2 cellular contexts compared by ENCODE assay signal in the genomic region with DNA sequence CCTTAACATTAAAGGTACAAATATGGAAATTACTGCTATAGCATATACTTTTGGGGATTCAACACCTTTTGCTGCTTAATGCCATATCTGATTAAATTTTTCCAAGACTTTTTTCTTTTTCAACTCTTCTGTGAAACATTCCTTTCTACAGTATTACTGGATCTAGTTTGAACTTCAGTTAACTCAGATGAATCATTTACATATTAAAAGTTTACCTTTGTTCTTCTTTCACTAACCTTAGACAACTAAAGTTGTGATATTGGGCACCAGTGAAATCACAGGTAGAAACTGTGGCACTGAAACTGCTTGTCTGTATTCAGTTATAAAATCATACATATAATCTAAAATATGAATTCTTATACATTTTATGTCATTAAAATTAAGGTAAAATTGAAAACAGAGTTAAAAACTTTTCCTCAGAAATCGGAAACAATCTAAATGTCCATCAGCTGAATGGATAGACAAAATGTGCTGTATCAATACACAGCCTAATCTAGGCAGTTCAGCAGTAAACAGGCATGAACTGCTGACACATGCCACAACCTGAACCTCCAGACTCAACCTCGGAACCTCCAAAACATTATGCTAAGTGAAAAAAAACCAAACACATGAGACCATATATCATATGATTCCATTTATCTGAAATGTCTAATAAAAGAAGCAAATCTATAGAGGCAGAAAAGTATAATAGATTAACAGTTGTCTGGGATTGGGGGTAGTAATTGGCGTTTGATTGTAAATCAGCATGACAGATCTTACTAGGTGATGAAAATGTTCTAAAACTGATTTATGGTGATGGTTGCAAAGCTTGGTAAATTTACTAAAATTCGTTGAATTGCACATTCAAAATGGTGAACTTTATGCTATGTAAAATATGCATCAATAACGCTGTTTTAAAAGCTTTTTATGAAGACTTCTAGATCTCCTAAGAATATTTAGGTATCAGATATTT.
TF ChIP-seq lines count a peak whose summit lies in the region.

No MANE protein-coding gene starts in this region.

TF ChIP-seq in liver, 16 proteins besides CTCF, POLR2A, EP300 and RAD21:
- TF ChIP-seq SP1 (IDR thresholded peaks at IDR 0.05) = peak; percentile 12
- no peak for TF ChIP-seq NR2F2 (IDR thresholded peaks at IDR 0.05)
- no peak for TF ChIP-seq HNF4A (conservative IDR thresholded peaks at IDR 0.05)
- no peak for TF ChIP-seq TAF1 (conservative IDR thresholded peaks at IDR 0.05)
- no peak for TF ChIP-seq JUND (IDR thresholded peaks at IDR 0.05)
- TF ChIP-seq, protein P1, sequence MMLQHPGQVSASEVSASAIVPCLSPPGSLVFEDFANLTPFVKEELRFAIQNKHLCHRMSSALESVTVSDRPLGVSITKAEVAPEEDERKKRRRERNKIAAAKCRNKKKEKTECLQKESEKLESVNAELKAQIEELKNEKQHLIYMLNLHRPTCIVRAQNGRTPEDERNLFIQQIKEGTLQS (IDR thresholded peaks at IDR 0.05) = no peak
- TF ChIP-seq EGR1 (IDR thresholded peaks at IDR 0.05; ENCODE audit: low read depth in 2 of 2) = no peak
- peak in 1 of 2 donors; percentile 32 for TF ChIP-seq RXRA (IDR thresholded peaks at IDR 0.05)
- TF ChIP-seq HNF4G (IDR thresholded peaks at IDR 0.05) = no peak
- TF ChIP-seq, protein P2, sequence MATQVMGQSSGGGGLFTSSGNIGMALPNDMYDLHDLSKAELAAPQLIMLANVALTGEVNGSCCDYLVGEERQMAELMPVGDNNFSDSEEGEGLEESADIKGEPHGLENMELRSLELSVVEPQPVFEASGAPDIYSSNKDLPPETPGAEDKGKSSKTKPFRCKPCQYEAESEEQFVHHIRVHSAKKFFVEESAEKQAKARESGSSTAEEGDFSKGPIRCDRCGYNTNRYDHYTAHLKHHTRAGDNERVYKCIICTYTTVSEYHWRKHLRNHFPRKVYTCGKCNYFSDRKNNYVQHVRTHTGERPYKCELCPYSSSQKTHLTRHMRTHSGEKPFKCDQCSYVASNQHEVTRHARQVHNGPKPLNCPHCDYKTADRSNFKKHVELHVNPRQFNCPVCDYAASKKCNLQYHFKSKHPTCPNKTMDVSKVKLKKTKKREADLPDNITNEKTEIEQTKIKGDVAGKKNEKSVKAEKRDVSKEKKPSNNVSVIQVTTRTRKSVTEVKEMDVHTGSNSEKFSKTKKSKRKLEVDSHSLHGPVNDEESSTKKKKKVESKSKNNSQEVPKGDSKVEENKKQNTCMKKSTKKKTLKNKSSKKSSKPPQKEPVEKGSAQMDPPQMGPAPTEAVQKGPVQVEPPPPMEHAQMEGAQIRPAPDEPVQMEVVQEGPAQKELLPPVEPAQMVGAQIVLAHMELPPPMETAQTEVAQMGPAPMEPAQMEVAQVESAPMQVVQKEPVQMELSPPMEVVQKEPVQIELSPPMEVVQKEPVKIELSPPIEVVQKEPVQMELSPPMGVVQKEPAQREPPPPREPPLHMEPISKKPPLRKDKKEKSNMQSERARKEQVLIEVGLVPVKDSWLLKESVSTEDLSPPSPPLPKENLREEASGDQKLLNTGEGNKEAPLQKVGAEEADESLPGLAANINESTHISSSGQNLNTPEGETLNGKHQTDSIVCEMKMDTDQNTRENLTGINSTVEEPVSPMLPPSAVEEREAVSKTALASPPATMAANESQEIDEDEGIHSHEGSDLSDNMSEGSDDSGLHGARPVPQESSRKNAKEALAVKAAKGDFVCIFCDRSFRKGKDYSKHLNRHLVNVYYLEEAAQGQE (IDR thresholded peaks at IDR 0.05) = no peak
- TF ChIP-seq FOXA1 (IDR thresholded peaks at IDR 0.05) = no peak

TF ChIP-seq in HepG2, 621 proteins besides CTCF, POLR2A, EP300 and RAD21:
- TF ChIP-seq, protein P3, sequence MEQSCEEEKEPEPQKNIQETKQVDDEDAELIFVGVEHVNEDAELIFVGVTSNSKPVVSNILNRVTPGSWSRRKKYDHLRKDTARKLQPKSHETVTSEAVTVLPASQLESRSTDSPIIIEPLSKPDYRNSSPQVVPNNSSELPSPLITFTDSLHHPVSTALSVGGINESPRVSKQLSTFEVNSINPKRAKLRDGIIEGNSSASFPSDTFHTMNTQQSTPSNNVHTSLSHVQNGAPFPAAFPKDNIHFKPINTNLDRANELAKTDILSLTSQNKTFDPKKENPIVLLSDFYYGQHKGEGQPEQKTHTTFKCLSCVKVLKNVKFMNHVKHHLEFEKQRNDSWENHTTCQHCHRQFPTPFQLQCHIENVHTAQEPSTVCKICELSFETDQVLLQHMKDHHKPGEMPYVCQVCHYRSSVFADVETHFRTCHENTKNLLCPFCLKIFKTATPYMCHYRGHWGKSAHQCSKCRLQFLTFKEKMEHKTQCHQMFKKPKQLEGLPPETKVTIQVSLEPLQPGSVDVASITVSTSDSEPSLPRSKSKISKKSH (CRISPR knock-in tag; IDR thresholded peaks at IDR 0.05; ENCODE audit: borderline replicate concordance) = no peak
- no peak for TF ChIP-seq ZNF737 (CRISPR knock-in tag; IDR thresholded peaks at IDR 0.05; ENCODE audit: borderline replicate concordance)
- no peak for TF ChIP-seq HHEX (CRISPR knock-in tag; IDR thresholded peaks at IDR 0.05)
- no peak for TF ChIP-seq ZBTB21 (CRISPR knock-in tag; IDR thresholded peaks at IDR 0.05)
- no peak for TF ChIP-seq ZFY (CRISPR knock-in tag; IDR thresholded peaks at IDR 0.05)
- TF ChIP-seq ZNF143 (CRISPR knock-in tag; IDR thresholded peaks at IDR 0.05) = no peak
- no peak for TF ChIP-seq POLR2G (IDR thresholded peaks at IDR 0.05; ENCODE audit: low read depth, low read length)
- TF ChIP-seq NR2C2 (CRISPR knock-in tag; IDR thresholded peaks at IDR 0.05; ENCODE audit: borderline replicate concordance) = no peak
- TF ChIP-seq, protein P4, sequence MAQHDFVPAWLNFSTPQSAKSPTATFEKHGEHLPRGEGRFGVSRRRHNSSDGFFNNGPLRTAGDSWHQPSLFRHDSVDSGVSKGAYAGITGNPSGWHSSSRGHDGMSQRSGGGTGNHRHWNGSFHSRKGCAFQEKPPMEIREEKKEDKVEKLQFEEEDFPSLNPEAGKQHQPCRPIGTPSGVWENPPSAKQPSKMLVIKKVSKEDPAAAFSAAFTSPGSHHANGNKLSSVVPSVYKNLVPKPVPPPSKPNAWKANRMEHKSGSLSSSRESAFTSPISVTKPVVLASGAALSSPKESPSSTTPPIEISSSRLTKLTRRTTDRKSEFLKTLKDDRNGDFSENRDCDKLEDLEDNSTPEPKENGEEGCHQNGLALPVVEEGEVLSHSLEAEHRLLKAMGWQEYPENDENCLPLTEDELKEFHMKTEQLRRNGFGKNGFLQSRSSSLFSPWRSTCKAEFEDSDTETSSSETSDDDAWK (CRISPR knock-in tag; IDR thresholded peaks at IDR 0.05) = no peak
- TF ChIP-seq ELF3 (CRISPR knock-in tag; IDR thresholded peaks at IDR 0.05) = no peak
- no peak for TF ChIP-seq ZNF235 (CRISPR knock-in tag; IDR thresholded peaks at IDR 0.05; ENCODE audit: borderline replicate concordance)
- no peak for TF ChIP-seq HDAC1 (CRISPR knock-in tag; IDR thresholded peaks at IDR 0.05)
- no peak for TF ChIP-seq EZH2 (conservative IDR thresholded peaks at IDR 0.05; ENCODE audit: low read depth, low read length)
- TF ChIP-seq ZNF768 (CRISPR knock-in tag; IDR thresholded peaks at IDR 0.05) = no peak
- TF ChIP-seq ZBTB38 (CRISPR knock-in tag; IDR thresholded peaks at IDR 0.05) = no peak
- no peak for TF ChIP-seq STAG1 (CRISPR knock-in tag; IDR thresholded peaks at IDR 0.05)
- no peak for TF ChIP-seq MTA1 (CRISPR knock-in tag; IDR thresholded peaks at IDR 0.05; ENCODE audit: borderline replicate concordance)
- no peak for TF ChIP-seq RBM22 (optimal IDR thresholded peaks at IDR 0.05; ENCODE audit: low read length)
TF ChIP-seq in HepG2: peak in this region for 0.
